In genomic region chr21:42875811-42876210, GRCh38 we compare ENCODE assay signal across 8 cellular contexts. TPM values are rescaled to one million over a fixed set of nuclear protein-coding genes. Genes with fewer than 3 reads are reported as not detected.
"Had no signal": no experiment of that assay in that cellular context is flagged by ENCODE, and none has a peak within 500 bp of the region (broad histone marks: within the 10 kb centered on the region; RNA-seq: fewer than 3 reads in every experiment).

No MANE protein-coding gene starts in this region.

RNA-seq across cellular contexts. Expression of gene ERVH48-1, which starts 49.6 kb away (rescaled TPM):
- total RNA-seq: activated T-cell treated with anti-CD3 and anti-CD28 coated beads, Interleukin-2, amount 50 U/mL, for 4 hours; adrenal gland; aorta; ascending aorta; breast epithelium; bronchial epithelial cell; cardiac septum; chondrocyte had no signal
- polyA plus RNA-seq: adrenal gland, aorta had no signal
